In genomic region chr1:17108786-17109185, GRCh38 we compare ENCODE assay signal across 29 cellular contexts. TPM values are rescaled to one million over a fixed set of nuclear protein-coding genes. Genes with fewer than 3 reads are reported as not detected.
DNase-seq lines count a peak whose midpoint lies in the region; ATAC-seq, FAIRE-seq and TF ChIP-seq lines count a peak whose summit lies in the region.
"Had no signal": no experiment of that assay in that cellular context is flagged by ENCODE, and none has a peak within 500 bp of the region (broad histone marks: within the 10 kb centered on the region; RNA-seq: fewer than 3 reads in every experiment).

No MANE protein-coding gene starts in this region.

- TF ChIP-seq POLR2A in gastrocnemius medialis (IDR thresholded peaks at IDR 0.05), result no peak

- H3K36me3 ChIP-seq in bronchial epithelial cell (ENCODE audit: control insufficient read depth, insufficient read depth, low read length) (no peaks in the 10 kb centered on the region), gastrocnemius medialis (no peaks in the 10 kb centered on the region)

- TF ChIP-seq CTCF in bronchial epithelial cell (IDR thresholded peaks at IDR 0.05; ENCODE audit: insufficient read depth, low read length, severe bottlenecking) (no peak), gastrocnemius medialis (IDR thresholded peaks at IDR 0.05 in 4 of 5, conservative IDR thresholded peaks at IDR 0.05 in 1 of 5) (no peak)

- no peaks in the 10 kb centered on the region for H3K27me3 ChIP-seq in bronchial epithelial cell (ENCODE audit: control insufficient read depth, insufficient read depth, low read length)
- H3K27me3 ChIP-seq in gastrocnemius medialis, result no peaks in the 10 kb centered on the region

- no peaks in the 10 kb centered on the region for H3K9me3 ChIP-seq in gastrocnemius medialis

- peak in 1 of 2 donors; percentile 30 for ATAC-seq in gastrocnemius medialis
- ATAC-seq: activated CD4-positive, CD25-positive, alpha-beta regulatory T cell treated with anti-CD3 and anti-CD28 coated beads, Interleukin-2, amount 50 U/mL, for 24 hours; activated naive CD8-positive, alpha-beta T cell treated with anti-CD3 and anti-CD28 coated beads, Interleukin-2, amount 50 U/mL, for 24 hours; activated T-cell treated with anti-CD3 and anti-CD28 coated beads, Interleukin-2, amount 50 U/mL, for 72 hours; HepG2; left ventricle myocardium superior; naive thymus-derived CD8-positive, alpha-beta T cell; stimulated activated memory B cell treated with anti-CD40 and anti-IgM and Interleukin-4, amounts not matched to agents 10 μg/mL and 1 μg/mL and 100 μg/mL, for 72 hours had no signal

- in situ Hi-C loops in gastrocnemius medialis (cut with MboI; ENCODE audit: low sequenced_read_pairs in 4 of 4), result no loop called here

- FAIRE-seq in bronchial epithelial cell (lab: Jason Lieb, UNC), result no peak
- FAIRE-seq: A204.1, HepG2, RCC 7860 had no signal

- intact Hi-C loops in gastrocnemius medialis (cut with DNase I; ENCODE audit: low total_unique reads), result no loop called here

- peak overlapping the region; percentile 64 to 98 (median 96) for H3K27ac ChIP-seq in gastrocnemius medialis
- H3K27ac ChIP-seq: GM23248 had no signal

- DNase-seq in NCI-H226 (peak; percentile 26), bronchial epithelial cell (ENCODE audit: low read depth) (peak; percentile 37), kidney tubule cell (ENCODE audit: low spot score) (peak; percentile 33), gastrocnemius medialis (peak in 1 of 2 donors; percentile 56), DMS79 (lab: John Stamatoyannopoulos, UW) (no peak), NCI-H345 treated with DMSO at 0.1 percent for 48 hours (lab: John Stamatoyannopoulos, UW; ENCODE audit: unreplicated experiment) (no peak), NCI-H187 (lab: John Stamatoyannopoulos, UW) (no peak), NCI-H748 (lab: John Stamatoyannopoulos, UW; ENCODE audit: unreplicated experiment) (no peak)
- DNase-seq: activated CD4-positive, alpha-beta T cell treated with anti-CD3 and anti-CD28 coated beads, Interleukin-2, amount 50 U/mL, for 48 hours; activated naive CD4-positive, alpha-beta T cell; activated naive CD8-positive, alpha-beta T cell treated with anti-CD3 and anti-CD28 coated beads, Interleukin-2, amount 50 U/mL, for 24 hours; activated T-cell treated with anti-CD3 and anti-CD28 coated beads, Interleukin-2, amount 50 U/mL, for 72 hours; cerebellar nuclear complex; DND-41; GM23248; left ventricle myocardium superior; NCI-H1048; NCI-H1930; NCI-H524 treated with DMSO at 0.1 percent for 48 hours; NK-92 treated with Interleukin-12 subunit alpha and Interleukin-12 subunit beta, amount 100 ng/mL, for 24 hours; occipital lobe; SHP77 treated with DMSO at 0.1 percent for 48 hours had no signal

- H3K4me3 ChIP-seq in bronchial epithelial cell (ENCODE audit: low read depth, low read length) (no peak overlapping the region), gastrocnemius medialis (no peak overlapping the region)
- H3K4me3 ChIP-seq: GM23248 had no signal

- peaks cover 48 to 58% of the 10 kb centered on the region in 2 donors for H3K4me1 ChIP-seq in gastrocnemius medialis

RNA-seq across cellular contexts. Expression of gene PADI2, which starts 10.5 kb away (rescaled TPM):
- 1.0 and 1.3 TPM in 2 replicates for total RNA-seq in bronchial epithelial cell
- total RNA-seq in gastrocnemius medialis, result 100 to 1,000 TPM; 156 to 176 (median 171) TPM
- total RNA-seq: fibroblast of lung; HepG2; naive thymus-derived CD8-positive, alpha-beta T cell had no signal

RNA-seq across cellular contexts. Expression of gene SDHB, which starts 55.0 kb away (rescaled TPM):
- total RNA-seq in bronchial epithelial cell (152 and 185 TPM in 2 replicates), gastrocnemius medialis (100 to 1,000 TPM; 238 to 405 (median 328) TPM)

Comparison
In these comparisons a context has a peak if more than half of its experiments do, and no peak if none do; other contexts are left out.
1. DNase-seq: peak in NCI-H226 (single experiment), bronchial epithelial cell (single experiment) and kidney tubule cell (single experiment); none in DMS79 (single experiment), NCI-H345 treated with DMSO at 0.1 percent for 48 hours (single experiment), NCI-H187 (0 of 2) and NCI-H748 (single experiment).
2. RNA of gene PADI2, which starts 10.5 kb away (total RNA-seq): 156 to 176 TPM in gastrocnemius medialis; 1.0 to 1.3 TPM in bronchial epithelial cell; every median in the first group is over 10 times any median in the second.